14 cellular contexts compared by ENCODE assay signal in genomic region chr10:91681361-91682276, GRCh38. TPM values are rescaled to one million over a fixed set of nuclear protein-coding genes. Genes with fewer than 3 reads are reported as not detected.
DNase-seq lines count a peak whose midpoint lies in the region; ATAC-seq and TF ChIP-seq lines count a peak whose summit lies in the region.
"Had no signal": no experiment of that assay in that cellular context is flagged by ENCODE, and none has a peak within 500 bp of the region (broad histone marks: within the 10 kb centered on the region; RNA-seq: fewer than 3 reads in every experiment).

No MANE protein-coding gene starts in this region.

- H2AFZ ChIP-seq in smooth muscle cell (ENCODE audit: low read depth) = no peak overlapping the region
- H2AFZ ChIP-seq in OCI-LY7 (ENCODE audit: low read length) = no peak overlapping the region

- no peak overlapping the region for H3K4me3 ChIP-seq in left ventricle myocardium inferior
- no peak overlapping the region for H3K4me3 ChIP-seq in smooth muscle cell
- H3K4me3 ChIP-seq in OCI-LY7 (ENCODE audit: low read depth, low read length, poor library complexity, severe bottlenecking) = no peak overlapping the region
- H3K4me3 ChIP-seq in mucosa of descending colon = no peak overlapping the region

- H3K79me2 ChIP-seq in smooth muscle cell (ENCODE audit: low read depth) (no peaks in the 10 kb centered on the region), OCI-LY7 (ENCODE audit: insufficient read depth, low read depth, low read length) (no peaks in the 10 kb centered on the region)

- BruUV-seq in OCI-LY7 (replicated peaks; lab: Mats Ljungman, UMichigan) = no TSS peak

- no peaks in the 10 kb centered on the region for H3K36me3 ChIP-seq in left ventricle myocardium inferior
- no peaks in the 10 kb centered on the region for H3K36me3 ChIP-seq in smooth muscle cell (ENCODE audit: low read depth)
- H3K36me3 ChIP-seq in OCI-LY7 (ENCODE audit: insufficient read depth, low read length) = no peaks in the 10 kb centered on the region
- H3K36me3 ChIP-seq in mucosa of descending colon (ENCODE audit: low read depth) = no peaks in the 10 kb centered on the region

- H3K9ac ChIP-seq in smooth muscle cell (ENCODE audit: low read depth) = no peak overlapping the region

- H3K27ac ChIP-seq in left ventricle myocardium inferior (replicated peaks) (no peak overlapping the region), smooth muscle cell (ENCODE audit: low read depth) (no peak overlapping the region), OCI-LY7 (ENCODE audit: low read depth, low read length, poor library complexity, severe bottlenecking) (no peak overlapping the region)
- H3K27ac ChIP-seq: foreskin keratinocyte had no signal

- peak; percentile 72 for DNase-seq in COR-L47 (lab: John Stamatoyannopoulos, UW)
- DNase-seq in HUDEP-2 (lab: John Stamatoyannopoulos, UW; ENCODE audit: unreplicated experiment in 76 of 76) = peak in 43 of 76 experiments; percentile 1 to 44 (median 18)
- peak; percentile 47 for DNase-seq in SW480 (ENCODE audit: low spot score)
- DNase-seq in left ventricle myocardium inferior = peak; percentile 24
- no peak for DNase-seq in smooth muscle cell (lab: John Stamatoyannopoulos, UW; ENCODE audit: unreplicated experiment)
- no peak for DNase-seq in OCI-LY7 (ENCODE audit: low spot score)
- no peak for DNase-seq in mucosa of descending colon
- DNase-seq: activated CD8-positive, alpha-beta memory T cell treated with anti-CD3 and anti-CD28 coated beads, Interleukin-2, amount 50 U/mL, for 4 hours; CD8-positive, alpha-beta memory T cell; central memory CD4-positive, alpha-beta T cell; foreskin keratinocyte; SW 1271 had no signal

- CTCF ChIA-PET in OCI-LY7 (lab: Charles Lee; ENCODE audit: unreplicated experiment) = no interaction called here

- POLR2A ChIA-PET in OCI-LY7 (lab: Charles Lee) = no interaction called here

- no peaks in the 10 kb centered on the region for H3K9me2 ChIP-seq in OCI-LY7 (ENCODE audit: insufficient read depth, low read length)

- WGBS in smooth muscle cell (ENCODE audit: low lambda C conversion rate) = 76% methylated on average over 12 of the region's 12 CpGs

- TF ChIP-seq CTCF in left ventricle myocardium inferior (IDR thresholded peaks at IDR 0.05; ENCODE audit: borderline replicate concordance) (no peak), smooth muscle cell (IDR thresholded peaks at IDR 0.05; ENCODE audit: borderline replicate concordance, insufficient read depth, poor library complexity, severe bottlenecking) (no peak), OCI-LY7 (conservative IDR thresholded peaks at IDR 0.05; ENCODE audit: low read length) (no peak), mucosa of descending colon (IDR thresholded peaks at IDR 0.05) (no peak)

- H3K27me3 ChIP-seq in left ventricle myocardium inferior (ENCODE audit: low read depth) = no peaks in the 10 kb centered on the region
- H3K27me3 ChIP-seq in smooth muscle cell (ENCODE audit: low read depth) = no peaks in the 10 kb centered on the region
- H3K27me3 ChIP-seq: foreskin keratinocyte had no signal

- no peaks in the 10 kb centered on the region for H3F3A ChIP-seq in smooth muscle cell (ENCODE audit: low read depth)

- H3K4me1 ChIP-seq in left ventricle myocardium inferior (peaks cover 10% of the 10 kb centered on the region), smooth muscle cell (ENCODE audit: low read depth) (peaks cover 11% of the 10 kb centered on the region), OCI-LY7 (ENCODE audit: insufficient read depth, low read length, poor library complexity, severe bottlenecking) (no peaks in the 10 kb centered on the region), mucosa of descending colon (ENCODE audit: low read depth) (no peaks in the 10 kb centered on the region)

- no peak overlapping the region for H3K4me2 ChIP-seq in smooth muscle cell
- no peak overlapping the region for H3K4me2 ChIP-seq in OCI-LY7 (ENCODE audit: low read length)

- no peaks in the 10 kb centered on the region for H3K9me3 ChIP-seq in left ventricle myocardium inferior (replicated peaks)
- no peaks in the 10 kb centered on the region for H3K9me3 ChIP-seq in smooth muscle cell (replicated peaks; ENCODE audit: low read depth)
- H3K9me3 ChIP-seq in OCI-LY7 (ENCODE audit: low read length) = no peaks in the 10 kb centered on the region
- no peaks in the 10 kb centered on the region for H3K9me3 ChIP-seq in mucosa of descending colon

- no peak for ATAC-seq in HG02852 (IDR thresholded peaks at IDR 0.05; ENCODE audit: unreplicated experiment)
- ATAC-seq in mucosa of descending colon = no peak
- ATAC-seq: foreskin keratinocyte; stimulated activated effector memory CD8-positive, alpha-beta T cell treated with anti-CD3 and anti-CD28 coated beads, Interleukin-12 subunit alpha, Interleukin-12 subunit beta, amount 100 ng/mL, for 72 hours had no signal

- intact Hi-C loops in left ventricle myocardium inferior (cut with micrococcal nuclease) = no loop called here
- intact Hi-C loops in OCI-LY7 (cut with micrococcal nuclease; ENCODE audit: unreplicated experiment) = no loop called here
- intact Hi-C loops in mucosa of descending colon (cut with DNase I, micrococcal nuclease) = no loop called here

- H4K20me1 ChIP-seq in smooth muscle cell (ENCODE audit: low read depth) = no peaks in the 10 kb centered on the region
- H4K20me1 ChIP-seq in OCI-LY7 (ENCODE audit: insufficient read depth, low read length) = no peaks in the 10 kb centered on the region

RNA-seq across cellular contexts. Expression of gene PPP1R3C, which starts 48.7 kb away (rescaled TPM):
- total RNA-seq in left ventricle myocardium inferior (236 TPM), smooth muscle cell (31.6 and 42.1 TPM in 2 replicates), OCI-LY7 (2022) (not detected in 2 replicates), mucosa of descending colon (10 to 100 TPM in 1 of 3 donors, 1 to 10 TPM in 2; 1.5 to 23.3 (median 4.7) TPM)
- 14.4 and 18.2 TPM in 2 replicates for polyA plus RNA-seq in smooth muscle cell
- not detected in 2 replicates for total RNA-seq in OCI-LY7 (2014; rRNA removed; shearing (Covaris generic))
- total RNA-seq: CD8-positive, alpha-beta memory T cell had no signal
- polyA plus RNA-seq: CD8-positive, alpha-beta memory T cell had no signal

Comparison
In these comparisons a context has a peak if more than half of its experiments do, and no peak if none do; other contexts are left out.
1. DNase-seq: peak in COR-L47 (single experiment), HUDEP-2 (43 of 76), SW480 (single experiment) and left ventricle myocardium inferior (single experiment); none in smooth muscle cell (single experiment), OCI-LY7 (single experiment) and mucosa of descending colon (0 of 3).